Comparison of ENCODE assay signal across 8 cellular contexts in genomic region chr3:142889263-142890014, GRCh38. TPM values are rescaled to one million over a fixed set of nuclear protein-coding genes. Genes with fewer than 3 reads are reported as not detected.
DNase-seq lines count a peak whose midpoint lies in the region; ATAC-seq and TF ChIP-seq lines count a peak whose summit lies in the region.

No MANE protein-coding gene starts in this region.

- H2AK5ac ChIP-seq in H9 (ENCODE audit: insufficient read length, low read length) = no peak overlapping the region

- no peak overlapping the region for H3K18ac ChIP-seq in H9 (ENCODE audit: insufficient read length, low read depth, low read length)

- TF ChIP-seq CTCF in H9 (conservative IDR thresholded peaks at IDR 0.05) = no peak
- no peak for TF ChIP-seq CTCF in WTC11 (IDR thresholded peaks at IDR 0.05)
- no peak for TF ChIP-seq CTCF in mucosa of descending colon (IDR thresholded peaks at IDR 0.05)

- ATAC-seq in WTC11 (no peak), mucosa of descending colon (no peak), GM19023 (IDR thresholded peaks at IDR 0.05; ENCODE audit: unreplicated experiment) (no peak), HG03439 (IDR thresholded peaks at IDR 0.05; ENCODE audit: unreplicated experiment) (no peak)

- DNase-seq in H9 = no peak
- DNase-seq in WTC11 (ENCODE audit: low spot score) = no peak
- DNase-seq in iPS DF 6.9 (ENCODE audit: low read depth, low spot score) = no peak
- DNase-seq in SHP77 treated with DMSO at 0.1 percent for 48 hours (lab: John Stamatoyannopoulos, UW) = no peak
- no peak for DNase-seq in mucosa of descending colon

- peaks cover 25% of the 10 kb centered on the region for H3K27me3 Mint-ChIP-seq in H9 (ENCODE audit: low read depth)
- peaks cover 21% of the 10 kb centered on the region for H3K27me3 Mint-ChIP-seq in WTC11 (ENCODE audit: low read depth)

- peaks cover 7% of the 10 kb centered on the region for H3K23me2 ChIP-seq in H9 (ENCODE audit: insufficient read length, low read depth, low read length, poor library complexity, severe bottlenecking)

- H4K8ac ChIP-seq in H9 (replicated peaks; ENCODE audit: insufficient read length, low read depth, low read length) = no peak overlapping the region

- H3K36me3 Mint-ChIP-seq in H9 (ENCODE audit: insufficient read depth in 1 of 3, low read depth in 3 of 3) = peaks cover 0 to 3% (median 0%) of the 10 kb centered on the region in 3 experiments; a peak in 2 of 7 replicates
- no peaks in the 10 kb centered on the region for H3K36me3 Mint-ChIP-seq in WTC11

- H4K91ac ChIP-seq in H9 (ENCODE audit: insufficient read length, low read depth, low read length) = no peak overlapping the region

- H3T11ph ChIP-seq in H9 (ENCODE audit: low read length) = no peak overlapping the region

- H3K4me1 ChIP-seq in H9 (ENCODE audit: insufficient read depth, low read length) = no peaks in the 10 kb centered on the region
- no peaks in the 10 kb centered on the region for H3K4me1 ChIP-seq in iPS DF 6.9 (ENCODE audit: control insufficient read depth, insufficient read depth, low read length)
- peaks cover 5 to 11% (median 8%) of the 10 kb centered on the region in 3 donors for H3K4me1 ChIP-seq in skeletal muscle tissue (ENCODE audit: control insufficient read depth in 3 of 3, insufficient read depth in 3 of 3, low read length in 3 of 3)
- peaks cover 10% of the 10 kb centered on the region for H3K4me1 ChIP-seq in mucosa of descending colon (ENCODE audit: low read depth)

- H2BK5ac ChIP-seq in H9 (ENCODE audit: insufficient read length, low read length) = no peak overlapping the region

- H3K27ac Mint-ChIP-seq in H9 = no peak overlapping the region
- no peak overlapping the region for H3K27ac Mint-ChIP-seq in WTC11

- H4K5ac ChIP-seq in H9 (ENCODE audit: insufficient read length, low read depth, low read length) = no peak overlapping the region

- no peak overlapping the region for H3K27ac ChIP-seq in H9 (ENCODE audit: insufficient read length, low read depth, low read length)
- H3K27ac ChIP-seq in iPS DF 6.9 (ENCODE audit: low read length) = no peak overlapping the region
- no peak overlapping the region for H3K27ac ChIP-seq in skeletal muscle tissue (ENCODE audit: low read depth, low read length)

- H3K4me2 ChIP-seq in H9 (ENCODE audit: insufficient read depth, insufficient read length, low read length) = peak overlapping the region; percentile 67

- intact Hi-C loops in mucosa of descending colon (cut with DNase I, micrococcal nuclease) = no loop called here

- H3K23ac ChIP-seq in H9 (ENCODE audit: insufficient read length, low read depth, low read length) = no peak overlapping the region

- H3K4me3 ChIP-seq in iPS DF 6.9 (ENCODE audit: low read length) (peak overlapping the region; percentile 74; the same call in 1 of the 2 replicates), skeletal muscle tissue (ENCODE audit: low read length in 3 of 3) (peak overlapping the region; percentile 61 to 71 (median 68)), mucosa of descending colon (no peak overlapping the region)

- no peak overlapping the region for H3K4ac ChIP-seq in H9 (ENCODE audit: low read depth, low read length)

- H3K4me1 Mint-ChIP-seq in H9 (peaks cover 5 to 14% of the 10 kb centered on the region in 2 experiments), WTC11 (peaks cover 22% of the 10 kb centered on the region)

- no peaks in the 10 kb centered on the region for H3K79me1 ChIP-seq in H9 (ENCODE audit: insufficient read depth, low read depth, low read length, poor library complexity, severe bottlenecking)

- peak overlapping the region; percentile 50; the same call in 1 of the 2 replicates for H3K14ac ChIP-seq in H9 (ENCODE audit: insufficient read depth, low read length)

- peaks cover 2% of the 10 kb centered on the region; the same call in 1 of the 2 replicates for H3K27me3 ChIP-seq in H9 (ENCODE audit: insufficient read depth, low read length)
- peaks cover 4% of the 10 kb centered on the region for H3K27me3 ChIP-seq in iPS DF 6.9 (ENCODE audit: control insufficient read depth, insufficient read depth, low read length)
- H3K27me3 ChIP-seq in skeletal muscle tissue (ENCODE audit: control insufficient read depth in 3 of 3, insufficient read depth in 3 of 3, low read length in 3 of 3) = peaks cover 7 to 11% (median 7%) of the 10 kb centered on the region in 3 donors

- H3K9ac ChIP-seq in H9 (ENCODE audit: extremely low read depth, insufficient read length, low read length) = no peak overlapping the region
- peak overlapping the region in 2 of 3 donors; percentile 56 to 76 for H3K9ac ChIP-seq in skeletal muscle tissue (ENCODE audit: low read depth in 1 of 3, low read length in 3 of 3)

- CTCF ChIA-PET in WTC11 (lab: Charles Lee) = interaction anchor here (0.9 to 1.9 kb wide), 4 partner anchors 13 to 61 kb away, joined by 5 to 13 read pairs (median 8); no protein-coding TSS in a partner anchor

- H2BK12ac ChIP-seq in H9 (ENCODE audit: insufficient read length, low read depth, low read length) = no peak overlapping the region

- no CpG with 5 or more reads among the region's 23 CpGs for WGBS in H9 (ENCODE audit: extremely low coverage, insufficient read length, low lambda C conversion rate)
- WGBS in iPS DF 6.9 (ENCODE audit: insufficient coverage, insufficient read length) = no CpG with 5 or more reads among the region's 23 CpGs

- H3K9me3 Mint-ChIP-seq in H9 = no peaks in the 10 kb centered on the region
- H3K9me3 Mint-ChIP-seq in WTC11 = no peaks in the 10 kb centered on the region

- H3K9me3 ChIP-seq in H9 (ENCODE audit: control insufficient read depth, low read depth, low read length) = no peaks in the 10 kb centered on the region
- H3K9me3 ChIP-seq in iPS DF 6.9 (ENCODE audit: control insufficient read depth, insufficient read depth, low read length) = no peaks in the 10 kb centered on the region
- H3K9me3 ChIP-seq in skeletal muscle tissue (ENCODE audit: control insufficient read depth in 3 of 3, low read length in 3 of 3) = no peaks in the 10 kb centered on the region
- H3K9me3 ChIP-seq in mucosa of descending colon = no peaks in the 10 kb centered on the region

- POLR2A ChIA-PET in WTC11 (lab: Charles Lee) = interaction anchor here (1.5 kb wide), 1 partner anchor 23 kb away, joined by 5 read pairs; no protein-coding TSS in a partner anchor

- H2BK20ac ChIP-seq in H9 (ENCODE audit: low read depth, low read length, poor library complexity, severe bottlenecking) = no peak overlapping the region

- no peak overlapping the region for H2BK15ac ChIP-seq in H9 (ENCODE audit: low read depth, low read length)

- H3K4me3 Mint-ChIP-seq in H9 (peak overlapping the region; percentile 72 to 86), WTC11 (peak overlapping the region; percentile 78)

- no peak overlapping the region for H2BK120ac ChIP-seq in H9 (ENCODE audit: low read depth, low read length, poor library complexity, severe bottlenecking)

- no peak overlapping the region for H3K56ac ChIP-seq in H9 (ENCODE audit: insufficient read length, low read depth, low read length)

- H4K20me1 ChIP-seq in H9 (ENCODE audit: control insufficient read depth, insufficient read depth, insufficient read length) = no peaks in the 10 kb centered on the region

- no peaks in the 10 kb centered on the region; the same call in 1 of the 2 replicates for H3K79me2 ChIP-seq in H9 (ENCODE audit: insufficient read depth, low read length)

- H3K36me3 ChIP-seq in iPS DF 6.9 (ENCODE audit: control insufficient read depth, insufficient read depth, low read length) (no peaks in the 10 kb centered on the region), skeletal muscle tissue (ENCODE audit: control insufficient read depth in 3 of 3, insufficient read depth in 3 of 3, low read length in 3 of 3) (no peaks in the 10 kb centered on the region), mucosa of descending colon (ENCODE audit: low read depth) (no peaks in the 10 kb centered on the region)

- no peak overlapping the region for H2AFZ ChIP-seq in H9 (ENCODE audit: low read length)

TF ChIP-seq in WTC11, 78 proteins besides CTCF, POLR2A, EP300 and RAD21:
- TF ChIP-seq ZNF423 (CRISPR knock-in tag; IDR thresholded peaks at IDR 0.05) (peak; percentile 27; the same call in 1 of the 2 replicates), AR (CRISPR knock-in tag; IDR thresholded peaks at IDR 0.05) (no peak), OVOL2 (CRISPR knock-in tag; IDR thresholded peaks at IDR 0.05; ENCODE audit: borderline replicate concordance) (no peak)

RNA-seq across cellular contexts. Expression of gene PCOLCE2, which starts 0.6 kb away (rescaled TPM):
- total RNA-seq in H9 (2021) = 6.8 and 9.2 TPM in 2 replicates
- 13.5 to 13.7 TPM (median 13.7 TPM) in 3 replicates for total RNA-seq in WTC11 (2021)
- total RNA-seq in skeletal muscle tissue = 3.1 TPM
- total RNA-seq in mucosa of descending colon = 1 to 10 TPM; 1.5 to 8.4 (median 2.3) TPM
